2 cellular contexts compared by ENCODE assay signal in the genomic region with DNA sequence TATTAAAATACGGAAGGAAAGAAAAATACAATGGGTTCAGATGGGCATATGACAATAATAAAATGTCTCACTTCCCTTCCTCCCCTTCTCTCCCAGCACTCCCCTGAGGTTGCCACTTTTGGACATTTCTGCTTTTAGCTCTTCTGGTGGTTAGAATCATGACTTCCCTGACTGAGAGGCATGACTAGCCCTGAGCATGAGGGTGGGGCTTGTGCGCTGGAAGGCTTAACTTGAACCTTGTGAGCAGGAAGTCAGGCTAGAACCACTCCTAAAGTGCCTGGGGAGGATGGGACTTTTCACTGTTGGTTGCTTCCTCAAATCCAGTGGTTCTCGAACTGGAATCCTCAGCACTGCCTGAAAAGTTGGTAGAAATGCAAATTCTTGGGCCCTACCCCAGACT.
TF ChIP-seq lines count a peak whose summit lies in the region.

No MANE protein-coding gene starts in this region.

TF ChIP-seq in SK-N-SH, 30 proteins besides CTCF, POLR2A, EP300 and RAD21:
- TF ChIP-seq, protein P1, sequence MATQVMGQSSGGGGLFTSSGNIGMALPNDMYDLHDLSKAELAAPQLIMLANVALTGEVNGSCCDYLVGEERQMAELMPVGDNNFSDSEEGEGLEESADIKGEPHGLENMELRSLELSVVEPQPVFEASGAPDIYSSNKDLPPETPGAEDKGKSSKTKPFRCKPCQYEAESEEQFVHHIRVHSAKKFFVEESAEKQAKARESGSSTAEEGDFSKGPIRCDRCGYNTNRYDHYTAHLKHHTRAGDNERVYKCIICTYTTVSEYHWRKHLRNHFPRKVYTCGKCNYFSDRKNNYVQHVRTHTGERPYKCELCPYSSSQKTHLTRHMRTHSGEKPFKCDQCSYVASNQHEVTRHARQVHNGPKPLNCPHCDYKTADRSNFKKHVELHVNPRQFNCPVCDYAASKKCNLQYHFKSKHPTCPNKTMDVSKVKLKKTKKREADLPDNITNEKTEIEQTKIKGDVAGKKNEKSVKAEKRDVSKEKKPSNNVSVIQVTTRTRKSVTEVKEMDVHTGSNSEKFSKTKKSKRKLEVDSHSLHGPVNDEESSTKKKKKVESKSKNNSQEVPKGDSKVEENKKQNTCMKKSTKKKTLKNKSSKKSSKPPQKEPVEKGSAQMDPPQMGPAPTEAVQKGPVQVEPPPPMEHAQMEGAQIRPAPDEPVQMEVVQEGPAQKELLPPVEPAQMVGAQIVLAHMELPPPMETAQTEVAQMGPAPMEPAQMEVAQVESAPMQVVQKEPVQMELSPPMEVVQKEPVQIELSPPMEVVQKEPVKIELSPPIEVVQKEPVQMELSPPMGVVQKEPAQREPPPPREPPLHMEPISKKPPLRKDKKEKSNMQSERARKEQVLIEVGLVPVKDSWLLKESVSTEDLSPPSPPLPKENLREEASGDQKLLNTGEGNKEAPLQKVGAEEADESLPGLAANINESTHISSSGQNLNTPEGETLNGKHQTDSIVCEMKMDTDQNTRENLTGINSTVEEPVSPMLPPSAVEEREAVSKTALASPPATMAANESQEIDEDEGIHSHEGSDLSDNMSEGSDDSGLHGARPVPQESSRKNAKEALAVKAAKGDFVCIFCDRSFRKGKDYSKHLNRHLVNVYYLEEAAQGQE (IDR thresholded peaks at IDR 0.05; ENCODE audit: low read depth, low read length) = no peak
- TF ChIP-seq MEF2A (IDR thresholded peaks at IDR 0.05; ENCODE audit: borderline replicate concordance, low read depth) = no peak
- TF ChIP-seq TCF12 (IDR thresholded peaks at IDR 0.05) = no peak
- no peak for TF ChIP-seq FOXJ3 (CRISPR knock-in tag; IDR thresholded peaks at IDR 0.05)
TF ChIP-seq in SK-N-SH: peak in this region for 0.

TF ChIP-seq in SK-N-SH treated with all-trans-retinoic acid at 6 μM for 48 hours, 23 proteins besides CTCF, POLR2A, EP300 and RAD21 (continued from another document):
- TF ChIP-seq, protein P2, sequence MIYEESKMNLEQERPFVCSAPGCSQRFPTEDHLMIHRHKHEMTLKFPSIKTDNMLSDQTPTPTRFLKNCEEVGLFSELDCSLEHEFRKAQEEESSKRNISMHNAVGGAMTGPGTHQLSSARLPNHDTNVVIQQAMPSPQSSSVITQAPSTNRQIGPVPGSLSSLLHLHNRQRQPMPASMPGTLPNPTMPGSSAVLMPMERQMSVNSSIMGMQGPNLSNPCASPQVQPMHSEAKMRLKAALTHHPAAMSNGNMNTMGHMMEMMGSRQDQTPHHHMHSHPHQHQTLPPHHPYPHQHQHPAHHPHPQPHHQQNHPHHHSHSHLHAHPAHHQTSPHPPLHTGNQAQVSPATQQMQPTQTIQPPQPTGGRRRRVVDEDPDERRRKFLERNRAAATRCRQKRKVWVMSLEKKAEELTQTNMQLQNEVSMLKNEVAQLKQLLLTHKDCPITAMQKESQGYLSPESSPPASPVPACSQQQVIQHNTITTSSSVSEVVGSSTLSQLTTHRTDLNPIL (CRISPR knock-in tag; IDR thresholded peaks at IDR 0.05; ENCODE audit: low read depth) = no peak
- no peak for TF ChIP-seq GLIS3 (CRISPR knock-in tag; IDR thresholded peaks at IDR 0.05)
- TF ChIP-seq PPARA (CRISPR knock-in tag; IDR thresholded peaks at IDR 0.05; ENCODE audit: borderline replicate concordance) = no peak
